ENCODE assay signal across 1 cellular context in the genomic region with DNA sequence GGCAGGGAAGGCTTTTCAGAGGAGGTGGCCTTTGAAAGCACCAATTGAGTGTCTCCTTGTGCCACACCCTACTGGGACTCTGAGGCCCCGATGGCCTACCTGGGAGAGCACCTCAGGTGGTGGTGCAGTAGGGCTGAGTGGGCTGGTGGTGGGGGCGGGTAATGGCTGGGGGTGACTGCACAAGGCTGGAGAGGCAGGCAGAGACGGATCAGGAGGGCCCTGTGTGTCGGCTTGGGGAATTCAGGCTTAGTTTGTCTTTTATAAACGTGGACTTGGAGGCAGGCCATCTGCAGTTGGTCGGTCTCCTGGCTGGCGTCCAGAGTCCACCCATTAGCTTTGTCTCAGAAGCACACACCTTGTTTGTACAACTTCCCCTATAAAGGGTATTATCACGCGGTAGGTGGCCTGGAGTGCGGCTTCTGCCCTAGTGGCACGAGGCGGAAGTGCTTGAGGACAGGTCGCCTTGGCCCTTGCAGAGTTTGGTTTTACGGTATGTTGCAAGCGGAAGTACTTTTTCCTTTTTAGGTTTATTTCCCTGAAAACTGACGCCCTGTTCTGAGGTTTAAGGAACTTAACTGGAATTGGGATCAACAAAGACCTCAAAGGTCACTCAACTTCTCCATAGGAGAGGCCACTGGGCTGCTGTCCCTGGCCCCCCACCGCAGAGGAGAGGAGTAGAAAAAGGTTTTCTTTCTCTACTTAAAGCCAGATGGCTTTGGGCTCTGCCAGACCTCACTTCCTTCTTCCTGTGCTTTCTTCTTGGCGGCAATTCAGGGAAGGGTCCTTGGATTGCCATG.
TF ChIP-seq lines count a peak whose summit lies in the region.

No MANE protein-coding gene starts in this region.

TF ChIP-seq in H1, 55 proteins besides CTCF, POLR2A, EP300 and RAD21:
- no peak for TF ChIP-seq BCL11A (IDR thresholded peaks at IDR 0.05; ENCODE audit: low read depth in 2 of 2, low read length in 2 of 2)
- 0 out of 2 replicates have a peak, but pooled peaks have one; percentile 26 for TF ChIP-seq CREB1 (IDR thresholded peaks at IDR 0.05)
- TF ChIP-seq, protein P1, sequence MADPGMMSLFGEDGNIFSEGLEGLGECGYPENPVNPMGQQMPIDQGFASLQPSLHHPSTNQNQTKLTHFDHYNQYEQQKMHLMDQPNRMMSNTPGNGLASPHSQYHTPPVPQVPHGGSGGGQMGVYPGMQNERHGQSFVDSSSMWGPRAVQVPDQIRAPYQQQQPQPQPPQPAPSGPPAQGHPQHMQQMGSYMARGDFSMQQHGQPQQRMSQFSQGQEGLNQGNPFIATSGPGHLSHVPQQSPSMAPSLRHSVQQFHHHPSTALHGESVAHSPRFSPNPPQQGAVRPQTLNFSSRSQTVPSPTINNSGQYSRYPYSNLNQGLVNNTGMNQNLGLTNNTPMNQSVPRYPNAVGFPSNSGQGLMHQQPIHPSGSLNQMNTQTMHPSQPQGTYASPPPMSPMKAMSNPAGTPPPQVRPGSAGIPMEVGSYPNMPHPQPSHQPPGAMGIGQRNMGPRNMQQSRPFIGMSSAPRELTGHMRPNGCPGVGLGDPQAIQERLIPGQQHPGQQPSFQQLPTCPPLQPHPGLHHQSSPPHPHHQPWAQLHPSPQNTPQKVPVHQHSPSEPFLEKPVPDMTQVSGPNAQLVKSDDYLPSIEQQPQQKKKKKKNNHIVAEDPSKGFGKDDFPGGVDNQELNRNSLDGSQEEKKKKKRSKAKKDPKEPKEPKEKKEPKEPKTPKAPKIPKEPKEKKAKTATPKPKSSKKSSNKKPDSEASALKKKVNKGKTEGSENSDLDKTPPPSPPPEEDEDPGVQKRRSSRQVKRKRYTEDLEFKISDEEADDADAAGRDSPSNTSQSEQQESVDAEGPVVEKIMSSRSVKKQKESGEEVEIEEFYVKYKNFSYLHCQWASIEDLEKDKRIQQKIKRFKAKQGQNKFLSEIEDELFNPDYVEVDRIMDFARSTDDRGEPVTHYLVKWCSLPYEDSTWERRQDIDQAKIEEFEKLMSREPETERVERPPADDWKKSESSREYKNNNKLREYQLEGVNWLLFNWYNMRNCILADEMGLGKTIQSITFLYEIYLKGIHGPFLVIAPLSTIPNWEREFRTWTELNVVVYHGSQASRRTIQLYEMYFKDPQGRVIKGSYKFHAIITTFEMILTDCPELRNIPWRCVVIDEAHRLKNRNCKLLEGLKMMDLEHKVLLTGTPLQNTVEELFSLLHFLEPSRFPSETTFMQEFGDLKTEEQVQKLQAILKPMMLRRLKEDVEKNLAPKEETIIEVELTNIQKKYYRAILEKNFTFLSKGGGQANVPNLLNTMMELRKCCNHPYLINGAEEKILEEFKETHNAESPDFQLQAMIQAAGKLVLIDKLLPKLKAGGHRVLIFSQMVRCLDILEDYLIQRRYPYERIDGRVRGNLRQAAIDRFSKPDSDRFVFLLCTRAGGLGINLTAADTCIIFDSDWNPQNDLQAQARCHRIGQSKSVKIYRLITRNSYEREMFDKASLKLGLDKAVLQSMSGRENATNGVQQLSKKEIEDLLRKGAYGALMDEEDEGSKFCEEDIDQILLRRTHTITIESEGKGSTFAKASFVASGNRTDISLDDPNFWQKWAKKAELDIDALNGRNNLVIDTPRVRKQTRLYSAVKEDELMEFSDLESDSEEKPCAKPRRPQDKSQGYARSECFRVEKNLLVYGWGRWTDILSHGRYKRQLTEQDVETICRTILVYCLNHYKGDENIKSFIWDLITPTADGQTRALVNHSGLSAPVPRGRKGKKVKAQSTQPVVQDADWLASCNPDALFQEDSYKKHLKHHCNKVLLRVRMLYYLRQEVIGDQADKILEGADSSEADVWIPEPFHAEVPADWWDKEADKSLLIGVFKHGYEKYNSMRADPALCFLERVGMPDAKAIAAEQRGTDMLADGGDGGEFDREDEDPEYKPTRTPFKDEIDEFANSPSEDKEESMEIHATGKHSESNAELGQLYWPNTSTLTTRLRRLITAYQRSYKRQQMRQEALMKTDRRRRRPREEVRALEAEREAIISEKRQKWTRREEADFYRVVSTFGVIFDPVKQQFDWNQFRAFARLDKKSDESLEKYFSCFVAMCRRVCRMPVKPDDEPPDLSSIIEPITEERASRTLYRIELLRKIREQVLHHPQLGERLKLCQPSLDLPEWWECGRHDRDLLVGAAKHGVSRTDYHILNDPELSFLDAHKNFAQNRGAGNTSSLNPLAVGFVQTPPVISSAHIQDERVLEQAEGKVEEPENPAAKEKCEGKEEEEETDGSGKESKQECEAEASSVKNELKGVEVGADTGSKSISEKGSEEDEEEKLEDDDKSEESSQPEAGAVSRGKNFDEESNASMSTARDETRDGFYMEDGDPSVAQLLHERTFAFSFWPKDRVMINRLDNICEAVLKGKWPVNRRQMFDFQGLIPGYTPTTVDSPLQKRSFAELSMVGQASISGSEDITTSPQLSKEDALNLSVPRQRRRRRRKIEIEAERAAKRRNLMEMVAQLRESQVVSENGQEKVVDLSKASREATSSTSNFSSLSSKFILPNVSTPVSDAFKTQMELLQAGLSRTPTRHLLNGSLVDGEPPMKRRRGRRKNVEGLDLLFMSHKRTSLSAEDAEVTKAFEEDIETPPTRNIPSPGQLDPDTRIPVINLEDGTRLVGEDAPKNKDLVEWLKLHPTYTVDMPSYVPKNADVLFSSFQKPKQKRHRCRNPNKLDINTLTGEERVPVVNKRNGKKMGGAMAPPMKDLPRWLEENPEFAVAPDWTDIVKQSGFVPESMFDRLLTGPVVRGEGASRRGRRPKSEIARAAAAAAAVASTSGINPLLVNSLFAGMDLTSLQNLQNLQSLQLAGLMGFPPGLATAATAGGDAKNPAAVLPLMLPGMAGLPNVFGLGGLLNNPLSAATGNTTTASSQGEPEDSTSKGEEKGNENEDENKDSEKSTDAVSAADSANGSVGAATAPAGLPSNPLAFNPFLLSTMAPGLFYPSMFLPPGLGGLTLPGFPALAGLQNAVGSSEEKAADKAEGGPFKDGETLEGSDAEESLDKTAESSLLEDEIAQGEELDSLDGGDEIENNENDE (IDR thresholded peaks at IDR 0.05; ENCODE audit: insufficient replicate concordance, low read length), result no peak
- no peak for TF ChIP-seq CBX5 (IDR thresholded peaks at IDR 0.05; ENCODE audit: low read depth, low read length)
- TF ChIP-seq FOSL1 (IDR thresholded peaks at IDR 0.05; ENCODE audit: insufficient read depth, low read depth, low read length), result no peak
- TF ChIP-seq, protein P2, sequence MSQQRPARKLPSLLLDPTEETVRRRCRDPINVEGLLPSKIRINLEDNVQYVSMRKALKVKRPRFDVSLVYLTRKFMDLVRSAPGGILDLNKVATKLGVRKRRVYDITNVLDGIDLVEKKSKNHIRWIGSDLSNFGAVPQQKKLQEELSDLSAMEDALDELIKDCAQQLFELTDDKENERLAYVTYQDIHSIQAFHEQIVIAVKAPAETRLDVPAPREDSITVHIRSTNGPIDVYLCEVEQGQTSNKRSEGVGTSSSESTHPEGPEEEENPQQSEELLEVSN (IDR thresholded peaks at IDR 0.05), result 0 out of 2 replicates have a peak, but pooled peaks have one; percentile 5
- TF ChIP-seq, protein P3, sequence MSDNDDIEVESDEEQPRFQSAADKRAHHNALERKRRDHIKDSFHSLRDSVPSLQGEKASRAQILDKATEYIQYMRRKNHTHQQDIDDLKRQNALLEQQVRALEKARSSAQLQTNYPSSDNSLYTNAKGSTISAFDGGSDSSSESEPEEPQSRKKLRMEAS (IDR thresholded peaks at IDR 0.05), result peak; percentile 71
